Comparison of ENCODE assay signal across 17 cellular contexts in genomic region chr17:1034652-1035210, GRCh38. TPM values are rescaled to one million over a fixed set of nuclear protein-coding genes. Genes with fewer than 3 reads are reported as not detected.
DNase-seq lines count a peak whose midpoint lies in the region; ATAC-seq and TF ChIP-seq lines count a peak whose summit lies in the region.
"Had no signal": no experiment of that assay in that cellular context is flagged by ENCODE, and none has a peak within 500 bp of the region (broad histone marks: within the 10 kb centered on the region; RNA-seq: fewer than 3 reads in every experiment).

No MANE protein-coding gene starts in this region.

- H3K36me3 Mint-ChIP-seq in glutamatergic neuron (ENCODE audit: unreplicated experiment), result no peaks in the 10 kb centered on the region

- no peak for TF ChIP-seq CTCF in glutamatergic neuron (IDR thresholded peaks at IDR 0.05; ENCODE audit: partially characterized antibody, unreplicated experiment)

- ATAC-seq in GM21528 (IDR thresholded peaks at IDR 0.05; ENCODE audit: low FRiP score, unreplicated experiment) (no peak), HG03139 (IDR thresholded peaks at IDR 0.05; ENCODE audit: unreplicated experiment) (no peak)
- ATAC-seq: GM12878, GM23338, HCT116 had no signal

- H3K27ac Mint-ChIP-seq in glutamatergic neuron (ENCODE audit: unreplicated experiment), result peak overlapping the region; percentile 84
- H3K27ac Mint-ChIP-seq: GM23338; T-helper 2 cell treated with Interferon-gamma antibody and Interleukin-4, amounts not matched to agents 5 μg/mL and 100 μg/mL, for 36 hours had no signal

- peak overlapping the region; percentile 65 for H3K4me3 Mint-ChIP-seq in glutamatergic neuron (ENCODE audit: unreplicated experiment)
- H3K4me3 Mint-ChIP-seq: GM23338; T-helper 2 cell treated with Interferon-gamma antibody and Interleukin-4, amounts not matched to agents 5 μg/mL and 100 μg/mL, for 36 hours had no signal

- peaks cover 13% of the 10 kb centered on the region for H3K9me3 Mint-ChIP-seq in glutamatergic neuron (ENCODE audit: unreplicated experiment)
- H3K9me3 Mint-ChIP-seq: T-helper 2 cell treated with Interferon-gamma antibody and Interleukin-4, amounts not matched to agents 5 μg/mL and 100 μg/mL, for 36 hours had no signal

- peaks cover 23% of the 10 kb centered on the region for H3K27me3 Mint-ChIP-seq in glutamatergic neuron (ENCODE audit: unreplicated experiment)

- peaks cover 35% of the 10 kb centered on the region for H3K4me1 Mint-ChIP-seq in glutamatergic neuron (ENCODE audit: low read depth, unreplicated experiment)

- DNase-seq in NCI-H1092 treated with DMSO at 0.1 percent for 48 hours (lab: John Stamatoyannopoulos, UW) (peak; percentile 10), NCI-H1092 (lab: John Stamatoyannopoulos, UW) (no peak), DMS79 treated with DMSO at 0.1 percent for 48 hours (lab: John Stamatoyannopoulos, UW) (peak; percentile 47), NCI-H2171 (lab: John Stamatoyannopoulos, UW) (peak; percentile 87), glutamatergic neuron (peak; percentile 59), NOMO-1 (lab: John Stamatoyannopoulos, UW; ENCODE audit: unreplicated experiment in 2 of 2) (no peak)
- DNase-seq: C1 segment of cervical spinal cord, DND-41, NCI-H187, NCI-H510A treated with DMSO at 0.1 percent for 48 hours, PC-9 had no signal

RNA-seq across cellular contexts. Expression of gene TIMM22, which starts 37.8 kb away (rescaled TPM):
- total RNA-seq in glutamatergic neuron (ENCODE audit: unreplicated experiment), result 22.0 TPM

RNA-seq across cellular contexts. Expression of gene NXN, which starts 55.2 kb away (rescaled TPM):
- 177 TPM for total RNA-seq in glutamatergic neuron (ENCODE audit: unreplicated experiment)

Comparison
In these comparisons a context has a peak if more than half of its experiments do, and no peak if none do; other contexts are left out.
1. DNase-seq: peak in NCI-H1092 treated with DMSO at 0.1 percent for 48 hours (single experiment), DMS79 treated with DMSO at 0.1 percent for 48 hours (single experiment), NCI-H2171 (single experiment) and glutamatergic neuron (single experiment); none in NCI-H1092 (single experiment) and NOMO-1 (0 of 2).